8 cellular contexts compared by ENCODE assay signal in genomic region chr1:193417945-193418744, GRCh38.
DNase-seq lines count a peak whose midpoint lies in the region; ATAC-seq and TF ChIP-seq lines count a peak whose summit lies in the region.

No MANE protein-coding gene starts in this region.

- DNase-seq in EL = peak; percentile 45
- DNase-seq in SJCRH30 = no peak
- no peak for DNase-seq in esophagus squamous epithelium (lab: John Stamatoyannopoulos, UW)
- no peak for DNase-seq in psoas muscle
- no peak for DNase-seq in amniotic stem cell (lab: John Stamatoyannopoulos, UW)
- DNase-seq in GM10248 (ENCODE audit: extremely low spot score) = no peak

- no peaks in the 10 kb centered on the region for H3K36me3 ChIP-seq in SJCRH30
- H3K36me3 ChIP-seq in esophagus squamous epithelium = no peaks in the 10 kb centered on the region
- H3K36me3 ChIP-seq in psoas muscle (ENCODE audit: insufficient read depth in 1 of 2, low read depth in 1 of 2) = no peaks in the 10 kb centered on the region

- H3K4me1 ChIP-seq in SJCRH30 (no peaks in the 10 kb centered on the region), esophagus squamous epithelium (peaks cover 0 to 17% (median 4%) of the 10 kb centered on the region in 3 donors), psoas muscle (peaks cover 9% of the 10 kb centered on the region)

- POLR2A ChIA-PET in GM10248 (lab: Yijun Ruan, JAX) = no interaction called here

- CTCF ChIA-PET in GM10248 (lab: Yijun Ruan, JAX) = interaction anchor here (1.1 to 1.2 kb wide), 2 partner anchors 10 to 11 kb away, joined by 3 read pairs; no protein-coding TSS in a partner anchor

- TF ChIP-seq CTCF in esophagus squamous epithelium (IDR thresholded peaks at IDR 0.05) (no peak), psoas muscle (IDR thresholded peaks at IDR 0.05) (no peak), GM10248 (IDR thresholded peaks at IDR 0.05; ENCODE audit: control extremely low read depth, extremely low read depth, low read depth, missing control alignments) (no peak)

- peak overlapping the region; percentile 26 for H3K4me3 ChIP-seq in SJCRH30
- H3K4me3 ChIP-seq in esophagus squamous epithelium = peak overlapping the region in 3 of 4 donors; percentile 21 to 53 (median 24)
- peak overlapping the region; percentile 50 for H3K4me3 ChIP-seq in psoas muscle

- H3K27me3 ChIP-seq in SJCRH30 = no peaks in the 10 kb centered on the region
- no peaks in the 10 kb centered on the region for H3K27me3 ChIP-seq in esophagus squamous epithelium
- no peaks in the 10 kb centered on the region for H3K27me3 ChIP-seq in psoas muscle (ENCODE audit: insufficient read depth in 3 of 3, low read length in 2 of 3)

- intact Hi-C loops in esophagus squamous epithelium (cut with DNase I) = loop anchor here (10.0 kb wide), 1 partner anchor 187 kb away; no protein-coding TSS in a partner anchor
- intact Hi-C loops in psoas muscle (cut with DNase I) = loop anchor here in 1 of 2 donors (5.0 kb wide), 1 partner anchor 1429 kb away; no protein-coding TSS in a partner anchor

- no peak for TF ChIP-seq POLR2A in esophagus squamous epithelium (IDR thresholded peaks at IDR 0.05)

- WGBS in esophagus squamous epithelium, 2 donors = 28 to 32% methylated on average over 4 of the region's 4 CpGs
- WGBS in psoas muscle, 3 donors = 16 to 23% (median 19%) methylated on average over 4 of the region's 4 CpGs

- no peak overlapping the region for H3K27ac ChIP-seq in SJCRH30
- peak overlapping the region in 2 of 4 donors; percentile 42 to 43 for H3K27ac ChIP-seq in esophagus squamous epithelium
- H3K27ac ChIP-seq in psoas muscle = no peak overlapping the region

- no peaks in the 10 kb centered on the region for H3K9me3 ChIP-seq in SJCRH30 (replicated peaks)
- no peaks in the 10 kb centered on the region for H3K9me3 ChIP-seq in esophagus squamous epithelium
- no peaks in the 10 kb centered on the region for H3K9me3 ChIP-seq in psoas muscle

- peak; percentile 58 for ATAC-seq in HG02759 (IDR thresholded peaks at IDR 0.05; ENCODE audit: unreplicated experiment)
- no peak for ATAC-seq in psoas muscle
- no peak for ATAC-seq in HG03025 (IDR thresholded peaks at IDR 0.05; ENCODE audit: low FRiP score, unreplicated experiment)
